In genomic region chr3:45993421-45994027, GRCh38 we compare ENCODE assay signal across 1 cellular context.
TF ChIP-seq lines count a peak whose summit lies in the region.

No MANE protein-coding gene starts in this region.

TF ChIP-seq in K562, 482 proteins besides CTCF, POLR2A, EP300 and RAD21 (continued from another document):
- no peak for TF ChIP-seq SFPQ (IDR thresholded peaks at IDR 0.05; ENCODE audit: low read depth, low read length)
- TF ChIP-seq ZNF12 (CRISPR knock-in tag; IDR thresholded peaks at IDR 0.05): no peak
- TF ChIP-seq, protein P1, sequence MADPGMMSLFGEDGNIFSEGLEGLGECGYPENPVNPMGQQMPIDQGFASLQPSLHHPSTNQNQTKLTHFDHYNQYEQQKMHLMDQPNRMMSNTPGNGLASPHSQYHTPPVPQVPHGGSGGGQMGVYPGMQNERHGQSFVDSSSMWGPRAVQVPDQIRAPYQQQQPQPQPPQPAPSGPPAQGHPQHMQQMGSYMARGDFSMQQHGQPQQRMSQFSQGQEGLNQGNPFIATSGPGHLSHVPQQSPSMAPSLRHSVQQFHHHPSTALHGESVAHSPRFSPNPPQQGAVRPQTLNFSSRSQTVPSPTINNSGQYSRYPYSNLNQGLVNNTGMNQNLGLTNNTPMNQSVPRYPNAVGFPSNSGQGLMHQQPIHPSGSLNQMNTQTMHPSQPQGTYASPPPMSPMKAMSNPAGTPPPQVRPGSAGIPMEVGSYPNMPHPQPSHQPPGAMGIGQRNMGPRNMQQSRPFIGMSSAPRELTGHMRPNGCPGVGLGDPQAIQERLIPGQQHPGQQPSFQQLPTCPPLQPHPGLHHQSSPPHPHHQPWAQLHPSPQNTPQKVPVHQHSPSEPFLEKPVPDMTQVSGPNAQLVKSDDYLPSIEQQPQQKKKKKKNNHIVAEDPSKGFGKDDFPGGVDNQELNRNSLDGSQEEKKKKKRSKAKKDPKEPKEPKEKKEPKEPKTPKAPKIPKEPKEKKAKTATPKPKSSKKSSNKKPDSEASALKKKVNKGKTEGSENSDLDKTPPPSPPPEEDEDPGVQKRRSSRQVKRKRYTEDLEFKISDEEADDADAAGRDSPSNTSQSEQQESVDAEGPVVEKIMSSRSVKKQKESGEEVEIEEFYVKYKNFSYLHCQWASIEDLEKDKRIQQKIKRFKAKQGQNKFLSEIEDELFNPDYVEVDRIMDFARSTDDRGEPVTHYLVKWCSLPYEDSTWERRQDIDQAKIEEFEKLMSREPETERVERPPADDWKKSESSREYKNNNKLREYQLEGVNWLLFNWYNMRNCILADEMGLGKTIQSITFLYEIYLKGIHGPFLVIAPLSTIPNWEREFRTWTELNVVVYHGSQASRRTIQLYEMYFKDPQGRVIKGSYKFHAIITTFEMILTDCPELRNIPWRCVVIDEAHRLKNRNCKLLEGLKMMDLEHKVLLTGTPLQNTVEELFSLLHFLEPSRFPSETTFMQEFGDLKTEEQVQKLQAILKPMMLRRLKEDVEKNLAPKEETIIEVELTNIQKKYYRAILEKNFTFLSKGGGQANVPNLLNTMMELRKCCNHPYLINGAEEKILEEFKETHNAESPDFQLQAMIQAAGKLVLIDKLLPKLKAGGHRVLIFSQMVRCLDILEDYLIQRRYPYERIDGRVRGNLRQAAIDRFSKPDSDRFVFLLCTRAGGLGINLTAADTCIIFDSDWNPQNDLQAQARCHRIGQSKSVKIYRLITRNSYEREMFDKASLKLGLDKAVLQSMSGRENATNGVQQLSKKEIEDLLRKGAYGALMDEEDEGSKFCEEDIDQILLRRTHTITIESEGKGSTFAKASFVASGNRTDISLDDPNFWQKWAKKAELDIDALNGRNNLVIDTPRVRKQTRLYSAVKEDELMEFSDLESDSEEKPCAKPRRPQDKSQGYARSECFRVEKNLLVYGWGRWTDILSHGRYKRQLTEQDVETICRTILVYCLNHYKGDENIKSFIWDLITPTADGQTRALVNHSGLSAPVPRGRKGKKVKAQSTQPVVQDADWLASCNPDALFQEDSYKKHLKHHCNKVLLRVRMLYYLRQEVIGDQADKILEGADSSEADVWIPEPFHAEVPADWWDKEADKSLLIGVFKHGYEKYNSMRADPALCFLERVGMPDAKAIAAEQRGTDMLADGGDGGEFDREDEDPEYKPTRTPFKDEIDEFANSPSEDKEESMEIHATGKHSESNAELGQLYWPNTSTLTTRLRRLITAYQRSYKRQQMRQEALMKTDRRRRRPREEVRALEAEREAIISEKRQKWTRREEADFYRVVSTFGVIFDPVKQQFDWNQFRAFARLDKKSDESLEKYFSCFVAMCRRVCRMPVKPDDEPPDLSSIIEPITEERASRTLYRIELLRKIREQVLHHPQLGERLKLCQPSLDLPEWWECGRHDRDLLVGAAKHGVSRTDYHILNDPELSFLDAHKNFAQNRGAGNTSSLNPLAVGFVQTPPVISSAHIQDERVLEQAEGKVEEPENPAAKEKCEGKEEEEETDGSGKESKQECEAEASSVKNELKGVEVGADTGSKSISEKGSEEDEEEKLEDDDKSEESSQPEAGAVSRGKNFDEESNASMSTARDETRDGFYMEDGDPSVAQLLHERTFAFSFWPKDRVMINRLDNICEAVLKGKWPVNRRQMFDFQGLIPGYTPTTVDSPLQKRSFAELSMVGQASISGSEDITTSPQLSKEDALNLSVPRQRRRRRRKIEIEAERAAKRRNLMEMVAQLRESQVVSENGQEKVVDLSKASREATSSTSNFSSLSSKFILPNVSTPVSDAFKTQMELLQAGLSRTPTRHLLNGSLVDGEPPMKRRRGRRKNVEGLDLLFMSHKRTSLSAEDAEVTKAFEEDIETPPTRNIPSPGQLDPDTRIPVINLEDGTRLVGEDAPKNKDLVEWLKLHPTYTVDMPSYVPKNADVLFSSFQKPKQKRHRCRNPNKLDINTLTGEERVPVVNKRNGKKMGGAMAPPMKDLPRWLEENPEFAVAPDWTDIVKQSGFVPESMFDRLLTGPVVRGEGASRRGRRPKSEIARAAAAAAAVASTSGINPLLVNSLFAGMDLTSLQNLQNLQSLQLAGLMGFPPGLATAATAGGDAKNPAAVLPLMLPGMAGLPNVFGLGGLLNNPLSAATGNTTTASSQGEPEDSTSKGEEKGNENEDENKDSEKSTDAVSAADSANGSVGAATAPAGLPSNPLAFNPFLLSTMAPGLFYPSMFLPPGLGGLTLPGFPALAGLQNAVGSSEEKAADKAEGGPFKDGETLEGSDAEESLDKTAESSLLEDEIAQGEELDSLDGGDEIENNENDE (IDR thresholded peaks at IDR 0.05; ENCODE audit: low read depth, low read length): no peak
- TF ChIP-seq CREB3L1 (IDR thresholded peaks at IDR 0.05; ENCODE audit: borderline replicate concordance, low read depth): no peak
- no peak for TF ChIP-seq ZNF41 (CRISPR knock-in tag; conservative IDR thresholded peaks at IDR 0.05)
- no peak for TF ChIP-seq ZNF318 (IDR thresholded peaks at IDR 0.05; ENCODE audit: borderline replicate concordance in 1 of 2, low read depth in 1 of 2)
- no peak for TF ChIP-seq THRA (IDR thresholded peaks at IDR 0.05)
- TF ChIP-seq HIVEP1 (CRISPR knock-in tag; IDR thresholded peaks at IDR 0.05): no peak
- TF ChIP-seq PHB2 (IDR thresholded peaks at IDR 0.05; ENCODE audit: low read depth): no peak
- no peak for TF ChIP-seq NCOA6 (IDR thresholded peaks at IDR 0.05)
- TF ChIP-seq ZNF146 (CRISPR knock-in tag; IDR thresholded peaks at IDR 0.05; ENCODE audit: unreplicated experiment): no peak
